Comparison of ENCODE assay signal across 8 cellular contexts in genomic region chr15:75454471-75455418, GRCh38. TPM values are rescaled to one million over a fixed set of nuclear protein-coding genes. Genes with fewer than 3 reads are reported as not detected.
DNase-seq lines count a peak whose midpoint lies in the region; ATAC-seq, FAIRE-seq and TF ChIP-seq lines count a peak whose summit lies in the region.

No MANE protein-coding gene starts in this region.

- no peaks in the 10 kb centered on the region for H3K27me3 ChIP-seq in heart right ventricle

- peaks cover 0 to 33% (median 22%) of the 10 kb centered on the region in 9 donors for H3K4me1 ChIP-seq in heart right ventricle

- intact Hi-C loops in heart right ventricle (cut with DNase I), result loop anchor here in 5 of 10 donors (5.0 to 10.0 kb wide), 4 partner anchors 82 to 173 kb away; partner anchors contain the start of genes SNUPN (in 4 of the 5) and MAN2C1 (in 3 of the 5)

- H3K36me3 ChIP-seq in heart right ventricle, result no peaks in the 10 kb centered on the region

- peak overlapping the region; percentile 90 to 99 (median 98) for H3K27ac ChIP-seq in heart right ventricle

- no peak for FAIRE-seq in urothelium cell line (lab: Jason Lieb, UNC)

- in situ Hi-C loops in SK-MEL-5 (cut with HindIII; ENCODE audit: low pct_unique_long_range_greater_than_20kb, low sequenced_read_pairs), result no loop called here

- no peaks in the 10 kb centered on the region for H3K9me3 ChIP-seq in heart right ventricle

- 0 to 1% methylated on average over 103 to 117 of the region's 117 CpGs for WGBS in heart right ventricle, 2 donors

- TF ChIP-seq CTCF in HFF-Myc (IDR thresholded peaks at IDR 0.05; ENCODE audit: low read depth, low read length, missing control alignments), result no peak
- TF ChIP-seq CTCF in heart right ventricle (IDR thresholded peaks at IDR 0.05), result peak in 1 of 9 donors; percentile 20

- peak; percentile 71 for DNase-seq in AG08396 (ENCODE audit: low spot score)
- DNase-seq in HFF-Myc (ENCODE audit: extremely low read depth, low read depth), result no peak
- DNase-seq in SK-MEL-5 (ENCODE audit: low read depth, low spot score), result peak; percentile 77
- peak; percentile 87 for DNase-seq in activated naive CD4-positive, alpha-beta T cell treated with anti-CD3 and anti-CD28 coated beads, Interleukin-2, amount 50 U/mL, for 16 hours
- DNase-seq in heart right ventricle, result peak in 1 of 2 donors; percentile 88
- peak; percentile 21 for DNase-seq in putamen (ENCODE audit: low spot score)
- DNase-seq in urothelium cell line (ENCODE audit: low spot score), result peak; percentile 43

- peak in 2 of 8 donors; percentile 3 to 4 for ATAC-seq in heart right ventricle
- no peak for ATAC-seq in GM21367 (IDR thresholded peaks at IDR 0.05; ENCODE audit: unreplicated experiment)

- H3K4me3 ChIP-seq in HFF-Myc (replicated peaks; ENCODE audit: low read depth, low read length) (peak overlapping the region; percentile 93), heart right ventricle (peak overlapping the region; percentile 61 to 99 (median 94))

RNA-seq across cellular contexts. Expression of gene SIN3A, which starts 3.3 kb away (rescaled TPM):
- total RNA-seq in SK-MEL-5 (2014; rRNA removed; shearing (Covaris generic)), result 18.9 and 20.6 TPM in 2 replicates
- 36.5 and 54.0 TPM in 2 replicates for polyA plus RNA-seq in SK-MEL-5 (2015; cell fraction: cytosol; rRNA removed)
- 19.4 and 46.4 TPM in 2 replicates for polyA plus RNA-seq in SK-MEL-5 (2015; cell fraction: nucleus; rRNA removed)
- total RNA-seq in heart right ventricle, result 10 to 100 TPM; 24.9 to 41.8 (median 29.9) TPM
- polyA plus RNA-seq in heart right ventricle, result 1 to 10 TPM; 7.9 to 8.2 TPM
